In genomic region chr1:18668051-18668450, GRCh38 we compare ENCODE assay signal across 17 cellular contexts. TPM values are rescaled to one million over a fixed set of nuclear protein-coding genes. Genes with fewer than 3 reads are reported as not detected.
"Had no signal": no experiment of that assay in that cellular context is flagged by ENCODE, and none has a peak within 500 bp of the region (broad histone marks: within the 10 kb centered on the region; RNA-seq: fewer than 3 reads in every experiment).

No MANE protein-coding gene starts in this region.

- FAIRE-seq: endometrium had no signal

- H3K4me2 ChIP-seq: smooth muscle cell had no signal

- H3K9me3 ChIP-seq: gastrocnemius medialis, heart right ventricle, tibial nerve had no signal

- H3K4me3 ChIP-seq: gastrocnemius medialis, heart right ventricle, smooth muscle cell, tibial nerve had no signal

- H3K27me3 Mint-ChIP-seq: activated naive CD8-positive, alpha-beta T cell treated with anti-CD3 and anti-CD28 coated beads for 36 hours; activated T-cell treated with anti-CD3 and anti-CD28 coated beads, Interleukin-2, amount 50 U/mL, for 24 hours had no signal

- H3K79me2 ChIP-seq: parathyroid adenoma had no signal

- H3K4me1 ChIP-seq: gastrocnemius medialis, heart right ventricle, parathyroid adenoma, tibial nerve had no signal

- H3K4me1 Mint-ChIP-seq: stimulated activated effector memory CD8-positive, alpha-beta T cell treated with anti-CD3 and anti-CD28 coated beads, Interleukin-12 subunit alpha, Interleukin-12 subunit beta, amount 100 ng/mL, for 72 hours had no signal

- H2AFZ ChIP-seq: parathyroid adenoma had no signal

- H3K9me3 Mint-ChIP-seq: activated naive CD8-positive, alpha-beta T cell treated with anti-CD3 and anti-CD28 coated beads for 36 hours; activated T-cell treated with anti-CD3 and anti-CD28 coated beads, Interleukin-2, amount 50 U/mL, for 24 hours; stimulated activated effector memory CD8-positive, alpha-beta T cell treated with anti-CD3 and anti-CD28 coated beads, Interleukin-12 subunit alpha, Interleukin-12 subunit beta, amount 100 ng/mL, for 72 hours; T-helper 2 cell treated with Interferon-gamma antibody and Interleukin-4, amounts not matched to agents 5 μg/mL and 100 μg/mL, for 36 hours had no signal

- DNase-seq: activated gamma-delta T cell; activated naive CD8-positive, alpha-beta T cell treated with anti-CD3 and anti-CD28 coated beads for 36 hours; activated T-cell treated with anti-CD3 and anti-CD28 coated beads, Interleukin-2, amount 50 U/mL, for 24 hours; anterior cingulate cortex; heart right ventricle; left ventricle myocardium superior; SW 1271 had no signal

- H3K4me3 Mint-ChIP-seq: activated naive CD8-positive, alpha-beta T cell treated with anti-CD3 and anti-CD28 coated beads for 36 hours; activated T-cell treated with anti-CD3 and anti-CD28 coated beads, Interleukin-2, amount 50 U/mL, for 24 hours; stimulated activated effector memory CD8-positive, alpha-beta T cell treated with anti-CD3 and anti-CD28 coated beads, Interleukin-12 subunit alpha, Interleukin-12 subunit beta, amount 100 ng/mL, for 72 hours; T-helper 2 cell treated with Interferon-gamma antibody and Interleukin-4, amounts not matched to agents 5 μg/mL and 100 μg/mL, for 36 hours had no signal

- H3K36me3 ChIP-seq: gastrocnemius medialis, heart right ventricle, tibial nerve had no signal

- ATAC-seq: heart right ventricle; left ventricle myocardium superior; stimulated activated effector memory CD8-positive, alpha-beta T cell treated with anti-CD3 and anti-CD28 coated beads, Interleukin-12 subunit alpha, Interleukin-12 subunit beta, amount 100 ng/mL, for 72 hours had no signal

- H3K36me3 Mint-ChIP-seq: activated naive CD8-positive, alpha-beta T cell treated with anti-CD3 and anti-CD28 coated beads for 36 hours; stimulated activated effector memory CD8-positive, alpha-beta T cell treated with anti-CD3 and anti-CD28 coated beads, Interleukin-12 subunit alpha, Interleukin-12 subunit beta, amount 100 ng/mL, for 72 hours had no signal

- H3K27me3 ChIP-seq: gastrocnemius medialis had no signal

- H3K9ac ChIP-seq: parathyroid adenoma had no signal

- H3K27ac ChIP-seq: gastrocnemius medialis, heart right ventricle, parathyroid adenoma, tibial nerve had no signal

- H3K27ac Mint-ChIP-seq: activated naive CD8-positive, alpha-beta T cell treated with anti-CD3 and anti-CD28 coated beads for 36 hours; activated T-cell treated with anti-CD3 and anti-CD28 coated beads, Interleukin-2, amount 50 U/mL, for 24 hours; stimulated activated effector memory CD8-positive, alpha-beta T cell treated with anti-CD3 and anti-CD28 coated beads, Interleukin-12 subunit alpha, Interleukin-12 subunit beta, amount 100 ng/mL, for 72 hours; T-helper 2 cell treated with Interferon-gamma antibody and Interleukin-4, amounts not matched to agents 5 μg/mL and 100 μg/mL, for 36 hours had no signal

RNA-seq across cellular contexts. Expression of gene PAX7, which starts 37.4 kb away (rescaled TPM):
- total RNA-seq: activated naive CD8-positive, alpha-beta T cell treated with anti-CD3 and anti-CD28 coated beads for 36 hours; fibroblast of lung; heart right ventricle; left ventricle myocardium superior; mesenteric fat pad; myocyte; smooth muscle cell; tibial nerve had no signal
- polyA plus RNA-seq: fibroblast of lung, heart right ventricle, smooth muscle cell had no signal
